ENCODE assay signal across 1 cellular context in the genomic region with DNA sequence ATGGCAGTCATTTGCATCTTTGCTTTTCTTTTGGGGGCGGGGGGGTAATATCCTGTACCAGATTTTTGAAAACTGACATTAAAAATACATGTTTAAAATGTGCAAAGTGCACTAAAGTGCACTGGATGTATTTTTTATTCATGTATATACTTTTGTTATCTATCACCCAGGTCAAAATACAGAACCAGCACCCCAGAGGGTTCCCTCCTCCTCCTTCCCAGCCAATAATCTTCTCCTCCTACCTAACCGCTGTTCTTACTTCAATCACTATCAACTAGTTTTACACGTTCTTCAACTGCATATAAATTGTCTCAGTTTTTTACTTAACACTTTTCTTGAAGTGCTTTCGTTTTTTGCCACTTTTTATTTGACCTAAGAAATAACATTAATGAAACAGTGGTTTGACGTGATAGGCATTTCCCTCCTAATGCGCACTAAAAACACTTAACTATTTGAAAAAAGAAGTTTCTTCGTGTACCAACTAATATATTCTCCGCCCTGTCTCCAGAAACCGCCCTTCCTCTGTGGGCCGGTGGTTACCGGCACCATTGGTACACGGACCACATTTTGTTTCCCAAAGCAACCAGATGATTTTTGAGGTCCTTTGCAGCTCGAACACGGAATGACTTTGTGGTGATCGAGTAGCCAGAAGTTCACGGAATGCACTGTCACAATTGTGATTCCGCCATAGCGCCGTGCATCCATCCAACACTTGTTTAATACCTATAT.
TF ChIP-seq lines count a peak whose summit lies in the region.

No MANE protein-coding gene starts in this region.

TF ChIP-seq in WTC11, 78 proteins besides CTCF, POLR2A, EP300 and RAD21 (continued from another document):
- TF ChIP-seq, protein P1, sequence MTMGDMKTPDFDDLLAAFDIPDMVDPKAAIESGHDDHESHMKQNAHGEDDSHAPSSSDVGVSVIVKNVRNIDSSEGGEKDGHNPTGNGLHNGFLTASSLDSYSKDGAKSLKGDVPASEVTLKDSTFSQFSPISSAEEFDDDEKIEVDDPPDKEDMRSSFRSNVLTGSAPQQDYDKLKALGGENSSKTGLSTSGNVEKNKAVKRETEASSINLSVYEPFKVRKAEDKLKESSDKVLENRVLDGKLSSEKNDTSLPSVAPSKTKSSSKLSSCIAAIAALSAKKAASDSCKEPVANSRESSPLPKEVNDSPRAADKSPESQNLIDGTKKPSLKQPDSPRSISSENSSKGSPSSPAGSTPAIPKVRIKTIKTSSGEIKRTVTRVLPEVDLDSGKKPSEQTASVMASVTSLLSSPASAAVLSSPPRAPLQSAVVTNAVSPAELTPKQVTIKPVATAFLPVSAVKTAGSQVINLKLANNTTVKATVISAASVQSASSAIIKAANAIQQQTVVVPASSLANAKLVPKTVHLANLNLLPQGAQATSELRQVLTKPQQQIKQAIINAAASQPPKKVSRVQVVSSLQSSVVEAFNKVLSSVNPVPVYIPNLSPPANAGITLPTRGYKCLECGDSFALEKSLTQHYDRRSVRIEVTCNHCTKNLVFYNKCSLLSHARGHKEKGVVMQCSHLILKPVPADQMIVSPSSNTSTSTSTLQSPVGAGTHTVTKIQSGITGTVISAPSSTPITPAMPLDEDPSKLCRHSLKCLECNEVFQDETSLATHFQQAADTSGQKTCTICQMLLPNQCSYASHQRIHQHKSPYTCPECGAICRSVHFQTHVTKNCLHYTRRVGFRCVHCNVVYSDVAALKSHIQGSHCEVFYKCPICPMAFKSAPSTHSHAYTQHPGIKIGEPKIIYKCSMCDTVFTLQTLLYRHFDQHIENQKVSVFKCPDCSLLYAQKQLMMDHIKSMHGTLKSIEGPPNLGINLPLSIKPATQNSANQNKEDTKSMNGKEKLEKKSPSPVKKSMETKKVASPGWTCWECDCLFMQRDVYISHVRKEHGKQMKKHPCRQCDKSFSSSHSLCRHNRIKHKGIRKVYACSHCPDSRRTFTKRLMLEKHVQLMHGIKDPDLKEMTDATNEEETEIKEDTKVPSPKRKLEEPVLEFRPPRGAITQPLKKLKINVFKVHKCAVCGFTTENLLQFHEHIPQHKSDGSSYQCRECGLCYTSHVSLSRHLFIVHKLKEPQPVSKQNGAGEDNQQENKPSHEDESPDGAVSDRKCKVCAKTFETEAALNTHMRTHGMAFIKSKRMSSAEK (CRISPR knock-in tag; IDR thresholded peaks at IDR 0.05; ENCODE audit: borderline replicate concordance): no peak
- TF ChIP-seq JAZF1 (CRISPR knock-in tag; IDR thresholded peaks at IDR 0.05): no peak
- no peak for TF ChIP-seq ELF4 (CRISPR knock-in tag; IDR thresholded peaks at IDR 0.05; ENCODE audit: low read depth)
